In the genomic region with DNA sequence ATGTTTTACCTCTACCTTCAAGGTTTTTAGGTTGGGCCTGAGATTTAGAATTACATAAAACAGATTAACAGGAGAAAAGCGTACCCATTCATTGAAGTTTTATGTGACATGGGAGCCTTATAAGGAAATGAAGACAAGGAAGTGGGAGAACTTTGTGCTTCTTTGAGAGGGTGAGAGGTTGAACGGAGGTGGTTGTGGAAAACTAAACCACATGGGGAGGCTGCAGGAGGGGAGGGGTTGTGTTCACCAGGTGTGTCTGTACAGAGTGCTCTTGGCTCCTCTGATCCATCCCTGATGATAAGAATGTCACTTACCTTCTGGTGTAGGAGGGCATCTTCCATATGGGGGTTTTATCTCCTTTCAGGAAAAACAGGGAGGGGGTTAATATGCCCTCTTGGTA, we compare ENCODE assay signal across 17 cellular contexts. TPM values are rescaled to one million over a fixed set of nuclear protein-coding genes. Genes with fewer than 3 reads are reported as not detected.
A peak's percentile ranks its signal among the peaks of the same experiment; 100 is the strongest.
DNase-seq lines count a peak whose midpoint lies in the region; ATAC-seq, FAIRE-seq and TF ChIP-seq lines count a peak whose summit lies in the region.
"Had no signal": no experiment of that assay in that cellular context is flagged by ENCODE, and none has a peak within 500 bp of the region (broad histone marks: within the 10 kb centered on the region; RNA-seq: fewer than 3 reads in every experiment).

No MANE protein-coding gene starts in this region.

- FAIRE-seq in GM12878 (lab: Jason Lieb, UNC) (no peak), HepG2 (lab: Jason Lieb, UNC) (no peak)

- TF ChIP-seq RAD21 in GM12878 (IDR thresholded peaks at IDR 0.05; ENCODE audit: insufficient read depth, low read depth, low read length) (no peak), HepG2 (CRISPR knock-in tag; IDR thresholded peaks at IDR 0.05) (no peak)

- TF ChIP-seq CTCF in OCI-LY1 (IDR thresholded peaks at IDR 0.05; ENCODE audit: low read length) = no peak
- no peak for TF ChIP-seq CTCF in GM12878 (IDR thresholded peaks at IDR 0.05 in 2 of 3, conservative IDR thresholded peaks at IDR 0.05 in 1 of 3; ENCODE audit: control insufficient read depth in 2 of 3, extremely low read depth in 1 of 3, insufficient read depth in 1 of 3, low read depth in 3 of 3, low read length in 3 of 3)
- TF ChIP-seq CTCF in sigmoid colon (IDR thresholded peaks at IDR 0.05) = no peak
- TF ChIP-seq CTCF in HepG2 (CRISPR knock-in tag; IDR thresholded peaks at IDR 0.05) = no peak
- no peak for TF ChIP-seq CTCF in esophagus muscularis mucosa (IDR thresholded peaks at IDR 0.05)

- H3K27me3 Mint-ChIP-seq in activated CD8-positive, alpha-beta memory T cell treated with anti-CD3 and anti-CD28 coated beads, Interleukin-2, amount 10 ng/mL, durations not matched to agents 7 days and 5 days = no peaks in the 10 kb centered on the region

- in situ Hi-C loops in GM12878 (cut with MboI) = no loop called here
- in situ Hi-C loops in HepG2 (cut with HindIII; ENCODE audit: extremely low pct_ligation_motif_present, low pct_unique_long_range_greater_than_20kb) = no loop called here

- CTCF ChIA-PET in activated CD8-positive, alpha-beta memory T cell treated with anti-CD3 and anti-CD28 coated beads, Interleukin-2, amount 10 ng/mL, durations not matched to agents 7 days and 5 days (lab: Charles Lee) = interaction anchor here (1.0 to 19.9 kb wide), 4 partner anchors 7 to 196 kb away, joined by 3 to 275 read pairs (median 116); no protein-coding TSS in a partner anchor
- CTCF ChIA-PET in GM12878 (lab: Yijun Ruan, JAX) (interaction anchor here (0.6 to 11.8 kb wide), 6 partner anchors 8 to 196 kb away, joined by 3 to 235 read pairs (median 14); no protein-coding TSS in a partner anchor), HepG2 (lab: Yijun Ruan, JAX; ENCODE audit: low intra/inter-chr PET ratio, low total read pairs) (no interaction called here)

- POLR2A ChIA-PET in GM12878 (lab: Charles Lee) (interaction anchor here (1.2 to 2.0 kb wide), 2 partner anchors 8 to 15 kb away, joined by 5 to 9 read pairs; no protein-coding TSS in a partner anchor), HepG2 (lab: Yijun Ruan, JAX) (no interaction called here)

- H3K27me3 ChIP-seq in OCI-LY1 (ENCODE audit: insufficient read depth, low read length) (no peaks in the 10 kb centered on the region), GM12878 (replicated peaks in 1 of 2; ENCODE audit: control insufficient read depth in 2 of 2, insufficient read depth in 2 of 2, low read length in 1 of 2) (no peaks in the 10 kb centered on the region), sigmoid colon (no peaks in the 10 kb centered on the region), HepG2 (ENCODE audit: control insufficient read depth in 1 of 2, insufficient read depth in 2 of 2, low read length in 2 of 2) (no peaks in the 10 kb centered on the region; a peak in 1 of 5 replicates), esophagus muscularis mucosa (no peaks in the 10 kb centered on the region)
- H3K27me3 ChIP-seq: left lung, Peyer's patch, suprapubic skin had no signal

- H3K9ac ChIP-seq in OCI-LY1 (ENCODE audit: low read length) = no peak overlapping the region
- H3K9ac ChIP-seq in GM12878 (ENCODE audit: control insufficient read depth, insufficient read depth, low read length) = no peak overlapping the region
- no peak overlapping the region for H3K9ac ChIP-seq in HepG2 (ENCODE audit: insufficient read depth, low read depth, low read length)

- RAD21 ChIA-PET in GM12878 (lab: Charles Lee; ENCODE audit: unreplicated experiment) = interaction anchor here (1.1 to 3.6 kb wide), 4 partner anchors 11 to 195 kb away, joined by 3 to 14 read pairs (median 6); a partner anchor contains a TSS

- SMC1A ChIA-PET in GM12878 (lab: Charles Lee; ENCODE audit: uncharacterized antibody, unreplicated experiment) = interaction anchor here (0.8 to 12.3 kb wide), 6 partner anchors 141 to 284 kb away, joined by 3 to 153 read pairs (median 3); a partner anchor contains a TSS

- intact Hi-C loops in GM12878 (cut with micrococcal nuclease; ENCODE audit: unreplicated experiment) (no loop called here), sigmoid colon (cut with DNase I) (no loop called here), HepG2 (cut with micrococcal nuclease; ENCODE audit: unreplicated experiment) (no loop called here), esophagus muscularis mucosa (cut with DNase I) (loop anchor here (10.0 kb wide), 1 partner anchor 332 kb away; no protein-coding TSS in a partner anchor)

- H3K4me1 Mint-ChIP-seq in activated CD8-positive, alpha-beta memory T cell treated with anti-CD3 and anti-CD28 coated beads, Interleukin-2, amount 10 ng/mL, durations not matched to agents 7 days and 5 days = peaks cover 46% of the 10 kb centered on the region

- WGBS in GM12878 (ENCODE audit: insufficient coverage, insufficient replicate concordance, low lambda C conversion rate, missing lambda C conversion rate) = 44% methylated on average over 2 of the region's 2 CpGs
- WGBS in sigmoid colon, 2 donors = 32 to 45% methylated on average over 2 of the region's 2 CpGs
- 92% methylated on average over 2 of the region's 2 CpGs for WGBS in HepG2 (ENCODE audit: low lambda C conversion rate)
- 85% methylated on average over 2 of the region's 2 CpGs for WGBS in esophagus muscularis mucosa

- H3K36me3 ChIP-seq in OCI-LY1 (ENCODE audit: insufficient read depth, low read length) (peaks cover 44% of the 10 kb centered on the region), GM12878 (ENCODE audit: control insufficient read depth in 2 of 2, insufficient read depth in 2 of 2, low read length in 1 of 2) (peaks cover 3 to 14% of the 10 kb centered on the region in 2 experiments; a peak in 2 of 4 replicates), sigmoid colon (peaks cover 0 to 35% (median 7%) of the 10 kb centered on the region in 4 donors), HepG2 (replicated peaks in 1 of 2; ENCODE audit: control insufficient read depth in 1 of 2, insufficient read depth in 2 of 2, low read length in 2 of 2) (peaks cover 9 to 47% of the 10 kb centered on the region in 2 experiments), esophagus muscularis mucosa (peaks cover 8 to 46% (median 32%) of the 10 kb centered on the region in 4 donors)

- peak overlapping the region; percentile 58 for H3K27ac Mint-ChIP-seq in activated CD8-positive, alpha-beta memory T cell treated with anti-CD3 and anti-CD28 coated beads, Interleukin-2, amount 10 ng/mL, durations not matched to agents 7 days and 5 days

- H3K9me2 ChIP-seq in OCI-LY1 (ENCODE audit: low read depth, low read length) = no peaks in the 10 kb centered on the region

- H3K79me2 ChIP-seq in OCI-LY1 (ENCODE audit: insufficient read depth, low read length) (peaks cover 14% of the 10 kb centered on the region), GM12878 (ENCODE audit: control insufficient read depth, insufficient read depth, low read length) (peaks cover 35% of the 10 kb centered on the region), HepG2 (ENCODE audit: insufficient read depth, low read length) (peaks cover 71% of the 10 kb centered on the region)

- H3K36me3 Mint-ChIP-seq in activated CD8-positive, alpha-beta memory T cell treated with anti-CD3 and anti-CD28 coated beads, Interleukin-2, amount 10 ng/mL, durations not matched to agents 7 days and 5 days = peaks cover 11% of the 10 kb centered on the region

- H3K27ac ChIP-seq in OCI-LY1 (ENCODE audit: low read depth, low read length, poor library complexity, severe bottlenecking) (no peak overlapping the region), GM12878 (ENCODE audit: control insufficient read depth, insufficient read depth) (no peak overlapping the region), sigmoid colon (no peak overlapping the region), HepG2 (ENCODE audit: extremely low read length, insufficient read depth, low read length) (no peak overlapping the region), esophagus muscularis mucosa (replicated peaks in 1 of 4) (no peak overlapping the region)
- H3K27ac ChIP-seq: left lung, Peyer's patch, suprapubic skin had no signal

- ATAC-seq in activated CD8-positive, alpha-beta memory T cell treated with anti-CD3 and anti-CD28 coated beads, Interleukin-2, amount 10 ng/mL, durations not matched to agents 7 days and 5 days = no peak
- ATAC-seq in GM12878 (0 out of 3 replicates have a peak, but pooled peaks have one; percentile 10), HepG2 (no peak)
- ATAC-seq: left lung had no signal

- BruUV-seq in GM12878 (replicated peaks; lab: Mats Ljungman, UMichigan) (no TSS peak), HepG2 (replicated peaks; lab: Mats Ljungman, UMichigan) (no TSS peak)

- no peak overlapping the region for H3K4me3 ChIP-seq in OCI-LY1 (ENCODE audit: low read depth, low read length, poor library complexity, severe bottlenecking)
- peak overlapping the region; percentile 23; the same call in 1 of the 2 replicates for H3K4me3 ChIP-seq in GM12878
- H3K4me3 ChIP-seq in sigmoid colon = no peak overlapping the region
- no peak overlapping the region for H3K4me3 ChIP-seq in HepG2 (replicated peaks in 1 of 3; ENCODE audit: insufficient read depth in 1 of 3, low read depth in 2 of 3, low read length in 3 of 3)
- no peak overlapping the region for H3K4me3 ChIP-seq in esophagus muscularis mucosa
- H3K4me3 ChIP-seq: left lung, Peyer's patch, suprapubic skin had no signal

- no peaks in the 10 kb centered on the region for H3F3A ChIP-seq in OCI-LY1 (ENCODE audit: insufficient read depth, low read length)

- no peaks in the 10 kb centered on the region for H4K20me1 ChIP-seq in OCI-LY1 (ENCODE audit: insufficient read depth, low read length)
- peaks cover 3% of the 10 kb centered on the region; the same call in 1 of the 2 replicates for H4K20me1 ChIP-seq in GM12878 (ENCODE audit: control insufficient read depth, insufficient read depth)
- H4K20me1 ChIP-seq in HepG2 (ENCODE audit: insufficient read depth, low read length) = peaks cover 7% of the 10 kb centered on the region

- DNase-seq in activated CD8-positive, alpha-beta memory T cell treated with anti-CD3 and anti-CD28 coated beads, Interleukin-2, amount 10 ng/mL, durations not matched to agents 7 days and 5 days = no peak
- DNase-seq in activated CD8-positive, alpha-beta memory T cell treated with anti-CD3 and anti-CD28 coated beads, Interleukin-2, amount 50 U/mL, for 4 hours = no peak
- DNase-seq in GM12878 (ENCODE audit: low read depth, low spot score) = no peak
- peak; percentile 2 for DNase-seq in sigmoid colon
- no peak for DNase-seq in NCI-H187 (lab: John Stamatoyannopoulos, UW)
- DNase-seq in HepG2 (ENCODE audit: low spot score) = no peak
- DNase-seq in esophagus muscularis mucosa (ENCODE audit: extremely low spot score) = no peak
- DNase-seq: activated CD4-positive, CD25-positive, alpha-beta regulatory T cell treated with anti-CD3 and anti-CD28 coated beads, Interleukin-2, amount 50 U/mL, for 72 hours; activated effector memory CD4-positive, alpha-beta T cell treated with Interleukin-2 at 50 U/mL for 16 hours; effector CD4-positive, alpha-beta T cell; left lung; NCI-H2029 treated with DMSO at 0.1 percent for 48 hours; NCI-H524; stimulated activated CD4-positive, alpha-beta T cell treated with anti-CD3 and anti-CD28 coated beads, Interleukin-15, amount 100 ng/mL, for 24 hours had no signal

- TF ChIP-seq POLR2A in GM12878 (IDR thresholded peaks at IDR 0.05; ENCODE audit: low read depth, low read length) = no peak
- TF ChIP-seq POLR2A in sigmoid colon (IDR thresholded peaks at IDR 0.05) = no peak
- no peak for TF ChIP-seq POLR2A in HepG2 (IDR thresholded peaks at IDR 0.05; ENCODE audit: insufficient read depth in 1 of 2, low read depth in 2 of 2, low read length in 2 of 2)
- TF ChIP-seq POLR2A in esophagus muscularis mucosa (IDR thresholded peaks at IDR 0.05; ENCODE audit: low read depth) = no peak

- H2AFZ ChIP-seq in OCI-LY1 (ENCODE audit: low read length) = no peak overlapping the region
- no peak overlapping the region for H2AFZ ChIP-seq in GM12878 (ENCODE audit: control insufficient read depth, low read depth, low read length)
- H2AFZ ChIP-seq in HepG2 (ENCODE audit: low read length) = no peak overlapping the region

- no peak overlapping the region for H3K4me3 Mint-ChIP-seq in activated CD8-positive, alpha-beta memory T cell treated with anti-CD3 and anti-CD28 coated beads, Interleukin-2, amount 10 ng/mL, durations not matched to agents 7 days and 5 days

- TF ChIP-seq EP300 in GM12878 (IDR thresholded peaks at IDR 0.05; ENCODE audit: borderline replicate concordance in 1 of 2, control insufficient read depth in 1 of 2, low read depth in 2 of 2, low read length in 2 of 2) = no peak
- TF ChIP-seq EP300 in sigmoid colon (IDR thresholded peaks at IDR 0.05) = no peak
- TF ChIP-seq EP300 in HepG2 (IDR thresholded peaks at IDR 0.05; ENCODE audit: low read depth in 2 of 2, low read length in 2 of 2) = no peak
- no peak for TF ChIP-seq EP300 in HepG2 (CRISPR knock-in tag; IDR thresholded peaks at IDR 0.05; ENCODE audit: borderline replicate concordance)
- TF ChIP-seq EP300 in esophagus muscularis mucosa (IDR thresholded peaks at IDR 0.05) = no peak

- H3K4me1 ChIP-seq in OCI-LY1 (ENCODE audit: insufficient read depth, low read length, severe bottlenecking) = peaks cover 36% of the 10 kb centered on the region
- H3K4me1 ChIP-seq in GM12878 (ENCODE audit: control insufficient read depth, insufficient read depth, low read length) = peaks cover 18% of the 10 kb centered on the region
- peaks cover 0 to 34% (median 27%) of the 10 kb centered on the region in 4 donors for H3K4me1 ChIP-seq in sigmoid colon
- peaks cover 37% of the 10 kb centered on the region for H3K4me1 ChIP-seq in HepG2 (ENCODE audit: insufficient read depth, low read length)
- peaks cover 30 to 49% (median 35%) of the 10 kb centered on the region in 4 donors for H3K4me1 ChIP-seq in esophagus muscularis mucosa

- H3K9me3 Mint-ChIP-seq in activated CD8-positive, alpha-beta memory T cell treated with anti-CD3 and anti-CD28 coated beads, Interleukin-2, amount 10 ng/mL, durations not matched to agents 7 days and 5 days (ENCODE audit: low read depth) = no peaks in the 10 kb centered on the region

- peak overlapping the region; percentile 69 for H3K4me2 ChIP-seq in OCI-LY1 (ENCODE audit: low read length)
- peak overlapping the region; percentile 64 for H3K4me2 ChIP-seq in GM12878 (ENCODE audit: control insufficient read depth, insufficient read depth)
- H3K4me2 ChIP-seq in HepG2 (ENCODE audit: low read depth, low read length) = no peak overlapping the region

- no peaks in the 10 kb centered on the region for H3K9me3 ChIP-seq in OCI-LY1 (ENCODE audit: low read length)
- H3K9me3 ChIP-seq in GM12878 (replicated peaks; ENCODE audit: control insufficient read depth, insufficient read depth, low read length) = no peaks in the 10 kb centered on the region
- H3K9me3 ChIP-seq in sigmoid colon = no peaks in the 10 kb centered on the region
- H3K9me3 ChIP-seq in HepG2 (ENCODE audit: low read length) = no peaks in the 10 kb centered on the region
- H3K9me3 ChIP-seq in esophagus muscularis mucosa = no peaks in the 10 kb centered on the region
- H3K9me3 ChIP-seq: left lung, Peyer's patch, suprapubic skin had no signal

RNA-seq across cellular contexts. Expression of a gene that starts 2.7 kb away (rescaled TPM):
- 10 to 100 TPM; 56.8 to 62.9 TPM for total RNA-seq in activated CD8-positive, alpha-beta memory T cell treated with anti-CD3 and anti-CD28 coated beads, Interleukin-2, amount 10 ng/mL, durations not matched to agents 7 days and 5 days
- total RNA-seq in GM12878 (2013; cell fraction: nucleolus; rRNA removed) = 6.2 and 8.6 TPM in 2 replicates
- total RNA-seq in GM12878 (2014; rRNA removed) = 39.4 and 40.2 TPM in 2 replicates
- total RNA-seq in GM12878 (2014; rRNA removed; fragmentation: Illumina TruSeq; extraction: Trizol) = 17.0 and 18.0 TPM in 2 replicates
- 81.3 and 83.2 TPM in 2 replicates for total RNA-seq in GM12878 (2021)
- 6.3 TPM for polyA plus RNA-seq in GM12878 (2011; ENCODE audit: low read depth)
- 14.8 and 27.7 TPM in 2 replicates for polyA plus RNA-seq in GM12878 (2011; rRNA removed)
- polyA plus RNA-seq in GM12878 (2011; cell fraction: cytosol; rRNA removed) = 32.2 and 59.0 TPM in 2 replicates
- 33.4 and 49.2 TPM in 2 replicates for polyA plus RNA-seq in GM12878 (2011; cell fraction: nucleus; rRNA removed)
- 22.6 and 22.7 TPM in 2 replicates for polyA plus RNA-seq in GM12878 (2012)
- polyA plus RNA-seq in GM12878 (2014; fragmentation: Illumina TruSeq; extraction: Trizol) = 1.7 and 5.9 TPM in 2 replicates
- polyA plus RNA-seq in GM12878 (2014; fragmentation: Nextera tagmentation; extraction: Ambion mirVana) = 1 to 10 TPM in 1 of 2 experiments, under 1 TPM in 1; 0.69 to 5.5 TPM
- polyA plus RNA-seq in GM12878 (2014; rRNA removed) = 53.6 and 62.2 TPM in 2 replicates
- polyA plus RNA-seq in GM12878 (2016; fragmentation: Nextera tagmentation; extraction: Ambion mirVana) = 10 to 100 TPM; 69.2 to 75.5 TPM
- polyA minus RNA-seq in GM12878 (2011; rRNA and poly(A)+ RNA removed) = 10.2 and 16.9 TPM in 2 replicates
- 12.4 and 18.7 TPM in 2 replicates for polyA minus RNA-seq in GM12878 (2011; cell fraction: cytosol; rRNA and poly(A)+ RNA removed)
- polyA minus RNA-seq in GM12878 (2011; cell fraction: nucleus; rRNA and poly(A)+ RNA removed) = 2.8 and 6.0 TPM in 2 replicates
- 10 to 100 TPM; 18.3 to 38.8 (median 22.0) TPM for total RNA-seq in sigmoid colon
- 10 to 100 TPM in 2 of 3 donors, 1 to 10 TPM in 1; 9.7 to 31.9 (median 15.0) TPM for polyA plus RNA-seq in sigmoid colon
- 47.1 and 51.5 TPM in 2 replicates for total RNA-seq in HepG2 (2016; rRNA removed; fragmentation: Illumina TruSeq; extraction: Trizol)
- 43.4 and 50.9 TPM in 2 replicates for total RNA-seq in HepG2 (2016; cell fraction: cytosol; rRNA removed; fragmentation: Illumina TruSeq; extraction: Trizol; ENCODE audit: low read depth)
- total RNA-seq in HepG2 (2016; cell fraction: insoluble cytoplasmic fraction; rRNA removed; fragmentation: Illumina TruSeq; extraction: Trizol) = 51.9 and 55.4 TPM in 2 replicates
- total RNA-seq in HepG2 (2016; cell fraction: membrane; rRNA removed; fragmentation: Illumina TruSeq; extraction: Trizol) = 31.2 and 37.8 TPM in 2 replicates
- total RNA-seq in HepG2 (2016; cell fraction: nucleus; rRNA removed; fragmentation: Illumina TruSeq; extraction: Trizol) = 17.3 and 20.5 TPM in 2 replicates
- polyA plus RNA-seq in HepG2 (2011; rRNA removed) = 21.0 and 22.6 TPM in 2 replicates
- 32.4 and 47.0 TPM in 2 replicates for polyA plus RNA-seq in HepG2 (2011; cell fraction: cytosol; rRNA removed)
- polyA plus RNA-seq in HepG2 (2011; cell fraction: nucleus; rRNA removed) = 22.9 and 26.2 TPM in 2 replicates
- 22.9 TPM in 2 replicates for polyA plus RNA-seq in HepG2 (2012)
- polyA plus RNA-seq in HepG2 (2016; cell fraction: cytosol; fragmentation: Illumina TruSeq; extraction: Trizol; ENCODE audit: low read depth) = 43.3 and 45.1 TPM in 2 replicates
- polyA plus RNA-seq in HepG2 (2016; cell fraction: insoluble cytoplasmic fraction; fragmentation: Illumina TruSeq; extraction: Trizol; ENCODE audit: low read depth) = 53.9 and 57.5 TPM in 2 replicates
- polyA plus RNA-seq in HepG2 (2016; cell fraction: membrane; fragmentation: Illumina TruSeq; extraction: Trizol; ENCODE audit: low read depth) = 27.6 and 29.8 TPM in 2 replicates
- polyA plus RNA-seq in HepG2 (2016; cell fraction: nucleus; fragmentation: Illumina TruSeq; extraction: Trizol; ENCODE audit: insufficient read depth, low read depth) = 35.4 and 41.4 TPM in 2 replicates
- polyA minus RNA-seq in HepG2 (2011; rRNA and poly(A)+ RNA removed; ENCODE audit: low replicate concordance) = 14.1 and 17.2 TPM in 2 replicates
- 15.8 and 22.1 TPM in 2 replicates for polyA minus RNA-seq in HepG2 (2011; cell fraction: cytosol; rRNA and poly(A)+ RNA removed)
- polyA minus RNA-seq in HepG2 (2011; cell fraction: nucleus; rRNA and poly(A)+ RNA removed) = 5.8 and 8.6 TPM in 2 replicates
- 10 to 100 TPM; 20.8 to 59.3 (median 27.6) TPM for total RNA-seq in esophagus muscularis mucosa

RNA-seq across cellular contexts. Expression of a gene that starts 21.9 kb away (rescaled TPM):
- total RNA-seq in activated CD8-positive, alpha-beta memory T cell treated with anti-CD3 and anti-CD28 coated beads, Interleukin-2, amount 10 ng/mL, durations not matched to agents 7 days and 5 days = 100 to 1,000 TPM; 336 to 372 TPM
- 316 and 431 TPM in 2 replicates for total RNA-seq in GM12878 (2013; cell fraction: nucleolus; rRNA removed)
- total RNA-seq in GM12878 (2014; rRNA removed) (85.3 and 101 TPM in 2 replicates), GM12878 (2014; rRNA removed; fragmentation: Illumina TruSeq; extraction: Trizol) (25.2 and 31.3 TPM in 2 replicates), GM12878 (2021) (162 and 172 TPM in 2 replicates), sigmoid colon (10 to 100 TPM; 14.7 to 82.0 (median 48.5) TPM), HepG2 (2016; rRNA removed; fragmentation: Illumina TruSeq; extraction: Trizol) (1.6 and 4.2 TPM in 2 replicates), esophagus muscularis mucosa (100 to 1,000 TPM in 1 of 4 donors, 10 to 100 TPM in 3; 33.2 to 110 (median 44.0) TPM)
- polyA plus RNA-seq in GM12878 (2011; ENCODE audit: low read depth) = 46.7 TPM
- polyA plus RNA-seq in GM12878 (2011; rRNA removed) (31.3 and 57.2 TPM in 2 replicates), GM12878 (2014; fragmentation: Illumina TruSeq; extraction: Trizol) (17.2 and 38.7 TPM in 2 replicates), GM12878 (2014; fragmentation: Nextera tagmentation; extraction: Ambion mirVana) (10 to 100 TPM in 1 of 2 experiments, 1 to 10 TPM in 1; 8.0 to 19.8 TPM), GM12878 (2014; rRNA removed) (60.6 and 67.5 TPM in 2 replicates), GM12878 (2016; fragmentation: Nextera tagmentation; extraction: Ambion mirVana) (100 to 1,000 TPM; 120 to 128 TPM), sigmoid colon (100 to 1,000 TPM in 1 of 3 donors, 10 to 100 TPM in 2; 21.0 to 103 (median 60.5) TPM), HepG2 (2011; rRNA removed) (18.0 and 26.4 TPM in 2 replicates)
- polyA plus RNA-seq in GM12878 (2011; cell fraction: cytosol; rRNA removed) = 131 and 135 TPM in 2 replicates
- polyA plus RNA-seq in GM12878 (2011; cell fraction: nucleus; rRNA removed) = 271 and 308 TPM in 2 replicates
- 78.4 and 88.1 TPM in 2 replicates for polyA plus RNA-seq in GM12878 (2012)
- polyA minus RNA-seq in GM12878 (2011; rRNA and poly(A)+ RNA removed) = 34.5 and 84.6 TPM in 2 replicates
- polyA minus RNA-seq in GM12878 (2011; cell fraction: cytosol; rRNA and poly(A)+ RNA removed) = 49.2 and 68.0 TPM in 2 replicates
- 58.9 and 82.0 TPM in 2 replicates for polyA minus RNA-seq in GM12878 (2011; cell fraction: nucleus; rRNA and poly(A)+ RNA removed)
- 0.71 and 0.91 TPM in 2 replicates for total RNA-seq in HepG2 (2016; cell fraction: cytosol; rRNA removed; fragmentation: Illumina TruSeq; extraction: Trizol; ENCODE audit: low read depth)
- 2.3 and 3.5 TPM in 2 replicates for total RNA-seq in HepG2 (2016; cell fraction: insoluble cytoplasmic fraction; rRNA removed; fragmentation: Illumina TruSeq; extraction: Trizol)
- 1.2 and 1.9 TPM in 2 replicates for total RNA-seq in HepG2 (2016; cell fraction: membrane; rRNA removed; fragmentation: Illumina TruSeq; extraction: Trizol)
- total RNA-seq in HepG2 (2016; cell fraction: nucleus; rRNA removed; fragmentation: Illumina TruSeq; extraction: Trizol) = 6.5 and 6.6 TPM in 2 replicates
- 22.3 and 25.2 TPM in 2 replicates for polyA plus RNA-seq in HepG2 (2011; cell fraction: cytosol; rRNA removed)
- polyA plus RNA-seq in HepG2 (2011; cell fraction: nucleus; rRNA removed) = 63.6 and 64.3 TPM in 2 replicates
- polyA plus RNA-seq in HepG2 (2012) = 28.1 and 37.9 TPM in 2 replicates
- polyA plus RNA-seq in HepG2 (2016; cell fraction: cytosol; fragmentation: Illumina TruSeq; extraction: Trizol; ENCODE audit: low read depth) = 0.53 and 1.0 TPM in 2 replicates
- polyA plus RNA-seq in HepG2 (2016; cell fraction: insoluble cytoplasmic fraction; fragmentation: Illumina TruSeq; extraction: Trizol; ENCODE audit: low read depth) = 2.2 and 2.5 TPM in 2 replicates
- polyA plus RNA-seq in HepG2 (2016; cell fraction: membrane; fragmentation: Illumina TruSeq; extraction: Trizol; ENCODE audit: low read depth) = 1.3 and 1.5 TPM in 2 replicates
- 5.9 and 7.0 TPM in 2 replicates for polyA plus RNA-seq in HepG2 (2016; cell fraction: nucleus; fragmentation: Illumina TruSeq; extraction: Trizol; ENCODE audit: insufficient read depth, low read depth)
- 1.4 and 26.8 TPM in 2 replicates for polyA minus RNA-seq in HepG2 (2011; rRNA and poly(A)+ RNA removed; ENCODE audit: low replicate concordance)
- polyA minus RNA-seq in HepG2 (2011; cell fraction: cytosol; rRNA and poly(A)+ RNA removed) = 11.9 and 12.6 TPM in 2 replicates
- 10.0 and 14.7 TPM in 2 replicates for polyA minus RNA-seq in HepG2 (2011; cell fraction: nucleus; rRNA and poly(A)+ RNA removed)
